10 cellular contexts compared by ENCODE assay signal in genomic region chr2:31414601-31415241, GRCh38. TPM values are rescaled to one million over a fixed set of nuclear protein-coding genes. Genes with fewer than 3 reads are reported as not detected.
DNase-seq lines count a peak whose midpoint lies in the region; ATAC-seq and TF ChIP-seq lines count a peak whose summit lies in the region.
"Had no signal": no experiment of that assay in that cellular context is flagged by ENCODE, and none has a peak within 500 bp of the region (broad histone marks: within the 10 kb centered on the region; RNA-seq: fewer than 3 reads in every experiment).

TSS of gene XDH (minus strand) at chr2:31414742. CDS start at chr2:31414666, 76 bp downstream.

- H3K27me3 ChIP-seq in mammary epithelial cell (ENCODE audit: insufficient read depth, low read length) (no peaks in the 10 kb centered on the region), mucosa of rectum (ENCODE audit: control insufficient read depth in 2 of 2, insufficient read depth in 2 of 2, low read length in 2 of 2) (no peaks in the 10 kb centered on the region)

- H3K27ac ChIP-seq in mammary epithelial cell (ENCODE audit: insufficient read depth, low read depth, low read length): peak within 1 kb of the TSS; percentile 49
- peak within 1 kb of the TSS; percentile 80 for H3K27ac ChIP-seq in mucosa of rectum (ENCODE audit: low read depth in 2 of 2, low read length in 2 of 2)
- H3K27ac ChIP-seq: HL-60 had no signal

- no peak for TF ChIP-seq CTCF in GM12865 (IDR thresholded peaks at IDR 0.05; ENCODE audit: insufficient read depth, low read depth, low read length, missing control alignments)
- TF ChIP-seq CTCF in mammary epithelial cell (conservative IDR thresholded peaks at IDR 0.05 in 1 of 2, IDR thresholded peaks at IDR 0.05 in 1 of 2; ENCODE audit: extremely low read depth in 1 of 2, insufficient read depth in 1 of 2, low read depth in 1 of 2, low read length in 2 of 2): no peak

- in situ Hi-C loops in mammary epithelial cell (cut with MboI; ENCODE audit: low sequenced_read_pairs in 2 of 2): no loop called here

- no peaks in the 10 kb centered on the region for H4K20me1 ChIP-seq in mammary epithelial cell (ENCODE audit: insufficient read depth, low read length)

- H3K4me3 ChIP-seq in GM12865 (ENCODE audit: low read depth, low read length) (no peak within 1 kb of the TSS), mammary epithelial cell (replicated peaks in 1 of 3; ENCODE audit: insufficient read depth in 1 of 3, low read depth in 2 of 3, low read length in 3 of 3) (peak within 1 kb of the TSS; percentile 32 to 53 (median 38)), mucosa of rectum (ENCODE audit: low read length in 2 of 2) (peak within 1 kb of the TSS; percentile 66 to 71)

- CTCF ChIA-PET in mammary epithelial cell (lab: Charles Lee; ENCODE audit: low non-redundant PET): no interaction called here

- peaks cover 30% of the 10 kb centered on the region for H3K79me2 ChIP-seq in mammary epithelial cell (ENCODE audit: insufficient read depth, low read length)

- DNase-seq in GM12865 (ENCODE audit: low read depth): peak; percentile 13
- DNase-seq in NCI-H2081 treated with DMSO at 0.1 percent for 48 hours (lab: John Stamatoyannopoulos, UW): peak; percentile 81
- peak; percentile 78 for DNase-seq in mammary epithelial cell
- DNase-seq in stimulated activated CD4-positive, alpha-beta T cell treated with anti-CD3 and anti-CD28 coated beads, Interleukin-4, amount 100 ng/mL, for 1 hour: no peak
- DNase-seq in A172 (ENCODE audit: low spot score): no peak
- no peak for DNase-seq in DMS 273 (lab: John Stamatoyannopoulos, UW; ENCODE audit: unreplicated experiment)
- DNase-seq: amygdala had no signal

- ATAC-seq in GM21367 (IDR thresholded peaks at IDR 0.05; ENCODE audit: unreplicated experiment): no peak

- H2AFZ ChIP-seq in mammary epithelial cell (ENCODE audit: low read depth, low read length): peak within 1 kb of the TSS; percentile 17

- peaks cover 37% of the 10 kb centered on the region for H3K4me1 ChIP-seq in mammary epithelial cell (ENCODE audit: insufficient read depth, low read length)
- peaks cover 14 to 17% of the 10 kb centered on the region in 2 donors for H3K4me1 ChIP-seq in mucosa of rectum (ENCODE audit: control insufficient read depth in 2 of 2, insufficient read depth in 2 of 2, low read length in 2 of 2)

- dilution Hi-C loops in mammary epithelial cell (cut with HindIII; ENCODE audit: low sequenced_read_pairs): no loop called here

- WGBS in mammary epithelial cell (ENCODE audit: low coverage, missing lambda C conversion rate): 64% methylated on average over 4 of the region's 5 CpGs

- peak within 1 kb of the TSS; percentile 72 for H3K4me2 ChIP-seq in mammary epithelial cell (ENCODE audit: insufficient read depth, low read depth, low read length)

- no TSS peak for BruUV-seq in mammary epithelial cell (replicated peaks; lab: Mats Ljungman, UMichigan)

- intact Hi-C loops in mammary epithelial cell (cut with micrococcal nuclease): loop anchor here (1.0 to 2.0 kb wide), 4 partner anchors 21 to 314 kb away; no protein-coding TSS in a partner anchor

- H3K36me3 ChIP-seq in mammary epithelial cell (ENCODE audit: insufficient read depth, low read length): no peaks in the 10 kb centered on the region
- no peaks in the 10 kb centered on the region for H3K36me3 ChIP-seq in mucosa of rectum (ENCODE audit: control insufficient read depth in 2 of 2, insufficient read depth in 2 of 2, low read length in 2 of 2)

- H3K9ac ChIP-seq in mammary epithelial cell (ENCODE audit: insufficient read depth, low read length): peak within 1 kb of the TSS; percentile 56
- H3K9ac ChIP-seq in mucosa of rectum (ENCODE audit: low read depth in 1 of 2, low read length in 2 of 2): peak within 1 kb of the TSS; percentile 38 to 49

- H3K9me3 ChIP-seq in mammary epithelial cell (replicated peaks; ENCODE audit: insufficient read depth, low read length) (peaks cover under 1% of the 10 kb centered on the region), mucosa of rectum (ENCODE audit: control insufficient read depth in 2 of 2, low read length in 2 of 2) (no peaks in the 10 kb centered on the region)

RNA-seq across cellular contexts. Expression of gene XDH, which starts in this region (rescaled TPM):
- total RNA-seq in mammary epithelial cell: 10 to 100 TPM; 23.3 to 51.1 TPM
- polyA plus RNA-seq in mammary epithelial cell: 45.1 TPM
- polyA minus RNA-seq in mammary epithelial cell: 118 TPM
- 0.19 and 0.34 TPM in 2 replicates for total RNA-seq in A172 (2014; rRNA removed; shearing (Covaris generic))

Comparison
In these comparisons a context has a peak if more than half of its experiments do, and no peak if none do; other contexts are left out.
1. RNA of gene XDH (total RNA-seq): 23.3 to 51.1 TPM in mammary epithelial cell; 0.19 to 0.34 TPM in A172; every median in the first group is over 10 times any median in the second.
2. DNase-seq: peak in GM12865 (single experiment), NCI-H2081 treated with DMSO at 0.1 percent for 48 hours (single experiment) and mammary epithelial cell (single experiment); none in stimulated activated CD4-positive, alpha-beta T cell treated with anti-CD3 and anti-CD28 coated beads, Interleukin-4, amount 100 ng/mL, for 1 hour (single experiment), A172 (single experiment) and DMS 273 (single experiment).